In genomic region chr6:140415266-140415665, GRCh38 we compare ENCODE assay signal across 2 cellular contexts.
TF ChIP-seq lines count a peak whose summit lies in the region.

No MANE protein-coding gene starts in this region.

TF ChIP-seq in WTC11, 78 proteins besides CTCF, POLR2A, EP300 and RAD21 (continued from another document):
- TF ChIP-seq E2F5 (CRISPR knock-in tag; IDR thresholded peaks at IDR 0.05) (no peak), SMAD4 (CRISPR knock-in tag; IDR thresholded peaks at IDR 0.05) (no peak), STAT6 (CRISPR knock-in tag; conservative IDR thresholded peaks at IDR 0.05; ENCODE audit: low read depth) (no peak)
- TF ChIP-seq, protein P1, sequence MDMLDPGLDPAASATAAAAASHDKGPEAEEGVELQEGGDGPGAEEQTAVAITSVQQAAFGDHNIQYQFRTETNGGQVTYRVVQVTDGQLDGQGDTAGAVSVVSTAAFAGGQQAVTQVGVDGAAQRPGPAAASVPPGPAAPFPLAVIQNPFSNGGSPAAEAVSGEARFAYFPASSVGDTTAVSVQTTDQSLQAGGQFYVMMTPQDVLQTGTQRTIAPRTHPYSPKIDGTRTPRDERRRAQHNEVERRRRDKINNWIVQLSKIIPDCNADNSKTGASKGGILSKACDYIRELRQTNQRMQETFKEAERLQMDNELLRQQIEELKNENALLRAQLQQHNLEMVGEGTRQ (CRISPR knock-in tag; IDR thresholded peaks at IDR 0.05): no peak
- TF ChIP-seq, protein P2, sequence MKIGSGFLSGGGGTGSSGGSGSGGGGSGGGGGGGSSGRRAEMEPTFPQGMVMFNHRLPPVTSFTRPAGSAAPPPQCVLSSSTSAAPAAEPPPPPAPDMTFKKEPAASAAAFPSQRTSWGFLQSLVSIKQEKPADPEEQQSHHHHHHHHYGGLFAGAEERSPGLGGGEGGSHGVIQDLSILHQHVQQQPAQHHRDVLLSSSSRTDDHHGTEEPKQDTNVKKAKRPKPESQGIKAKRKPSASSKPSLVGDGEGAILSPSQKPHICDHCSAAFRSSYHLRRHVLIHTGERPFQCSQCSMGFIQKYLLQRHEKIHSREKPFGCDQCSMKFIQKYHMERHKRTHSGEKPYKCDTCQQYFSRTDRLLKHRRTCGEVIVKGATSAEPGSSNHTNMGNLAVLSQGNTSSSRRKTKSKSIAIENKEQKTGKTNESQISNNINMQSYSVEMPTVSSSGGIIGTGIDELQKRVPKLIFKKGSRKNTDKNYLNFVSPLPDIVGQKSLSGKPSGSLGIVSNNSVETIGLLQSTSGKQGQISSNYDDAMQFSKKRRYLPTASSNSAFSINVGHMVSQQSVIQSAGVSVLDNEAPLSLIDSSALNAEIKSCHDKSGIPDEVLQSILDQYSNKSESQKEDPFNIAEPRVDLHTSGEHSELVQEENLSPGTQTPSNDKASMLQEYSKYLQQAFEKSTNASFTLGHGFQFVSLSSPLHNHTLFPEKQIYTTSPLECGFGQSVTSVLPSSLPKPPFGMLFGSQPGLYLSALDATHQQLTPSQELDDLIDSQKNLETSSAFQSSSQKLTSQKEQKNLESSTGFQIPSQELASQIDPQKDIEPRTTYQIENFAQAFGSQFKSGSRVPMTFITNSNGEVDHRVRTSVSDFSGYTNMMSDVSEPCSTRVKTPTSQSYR (CRISPR knock-in tag; IDR thresholded peaks at IDR 0.05): no peak

TF ChIP-seq in SK-N-SH, 30 proteins besides CTCF, POLR2A, EP300 and RAD21 (continued from another document):
- no peak for TF ChIP-seq RFX5 (IDR thresholded peaks at IDR 0.05; ENCODE audit: low read length)
